7 cellular contexts compared by ENCODE assay signal in genomic region chr12:113098428-113099028, GRCh38. TPM values are rescaled to one million over a fixed set of nuclear protein-coding genes. Genes with fewer than 3 reads are reported as not detected.
A peak's percentile ranks its signal among the peaks of the same experiment; 100 is the strongest.
DNase-seq lines count a peak whose midpoint lies in the region; ATAC-seq, FAIRE-seq and TF ChIP-seq lines count a peak whose summit lies in the region.

No MANE protein-coding gene starts in this region.

- H3K4me2 ChIP-seq in KMS-11, result peak overlapping the region; percentile 45; the same call in 1 of the 2 replicates

- H3K36me3 ChIP-seq in KMS-11 (ENCODE audit: insufficient read depth) (no peaks in the 10 kb centered on the region), gastroesophageal sphincter (no peaks in the 10 kb centered on the region), pancreas (no peaks in the 10 kb centered on the region), upper lobe of left lung (no peaks in the 10 kb centered on the region)

- no CpG with 5 or more reads among the region's 15 CpGs for WGBS in gastroesophageal sphincter (ENCODE audit: low coverage in 1 of 2), 2 donors
- WGBS in pancreas, 2 donors, result 29 to 32% methylated on average over 15 of the region's 15 CpGs
- WGBS in upper lobe of left lung, 2 donors, result 27 to 32% methylated on average over 14 to 15 of the region's 15 CpGs

- H3K9me3 ChIP-seq in gastroesophageal sphincter (no peaks in the 10 kb centered on the region), pancreas (no peaks in the 10 kb centered on the region), upper lobe of left lung (no peaks in the 10 kb centered on the region)

- DNase-seq in RPMI8226 (peak; percentile 87), pancreas (peak; percentile 86 to 95 (median 92)), upper lobe of left lung (peak; percentile 86 to 90)
- peak; percentile 38 to 65 (median 54) for DNase-seq in activated naive CD4-positive, alpha-beta T cell (lab: John Stamatoyannopoulos, UW)

- H2AFZ ChIP-seq in KMS-11 (ENCODE audit: low read depth), result peak overlapping the region; percentile 41; the same call in 1 of the 2 replicates

- TF ChIP-seq POLR2A in gastroesophageal sphincter (IDR thresholded peaks at IDR 0.05), result no peak
- no peak for TF ChIP-seq POLR2A in upper lobe of left lung (IDR thresholded peaks at IDR 0.05)

- H3K27me3 ChIP-seq in KMS-11 (ENCODE audit: insufficient read depth, low read depth) (no peaks in the 10 kb centered on the region), gastroesophageal sphincter (peaks cover 77% of the 10 kb centered on the region), pancreas (no peaks in the 10 kb centered on the region), upper lobe of left lung (no peaks in the 10 kb centered on the region)

- no peaks in the 10 kb centered on the region for H3K79me2 ChIP-seq in KMS-11 (ENCODE audit: insufficient read depth, low read depth)

- H3K27ac ChIP-seq in KMS-11 (no peak overlapping the region), gastroesophageal sphincter (no peak overlapping the region), pancreas (peak overlapping the region; percentile 42 to 69 (median 53)), upper lobe of left lung (no peak overlapping the region)

- H3K4me1 ChIP-seq in KMS-11 (ENCODE audit: low read depth, poor library complexity, severe bottlenecking) (peaks cover 33% of the 10 kb centered on the region), gastroesophageal sphincter (peaks cover 0 to 11% (median 3%) of the 10 kb centered on the region in 3 donors), pancreas (no peaks in the 10 kb centered on the region), upper lobe of left lung (peaks cover 5 to 11% (median 7%) of the 10 kb centered on the region in 4 donors)

- no peak overlapping the region; the same call in 1 of the 2 replicates for H3K9ac ChIP-seq in KMS-11

- peak; percentile 99 for TF ChIP-seq CTCF in GM12875 (IDR thresholded peaks at IDR 0.05; ENCODE audit: borderline replicate concordance, insufficient read depth, low read depth, low read length)
- TF ChIP-seq CTCF in KMS-11 (conservative IDR thresholded peaks at IDR 0.05; ENCODE audit: low read depth, low read length), result peak; percentile 72
- TF ChIP-seq CTCF in gastroesophageal sphincter (IDR thresholded peaks at IDR 0.05), result peak in 3 of 4 experiments; percentile 51 to 72 (median 69)
- TF ChIP-seq CTCF in pancreas (IDR thresholded peaks at IDR 0.05), result peak; percentile 78 to 85 (median 82)
- TF ChIP-seq CTCF in upper lobe of left lung (IDR thresholded peaks at IDR 0.05), result peak; percentile 74 to 90 (median 84)

- no peak for TF ChIP-seq EP300 in gastroesophageal sphincter (IDR thresholded peaks at IDR 0.05)
- TF ChIP-seq EP300 in upper lobe of left lung (IDR thresholded peaks at IDR 0.05), result no peak

- no peak overlapping the region for H3K4me3 ChIP-seq in GM12875 (ENCODE audit: low read depth, low read length)
- no peak overlapping the region for H3K4me3 ChIP-seq in KMS-11 (IDR thresholded peaks at IDR 0.05; ENCODE audit: insufficient read depth, low read depth, low read length)
- no peak overlapping the region for H3K4me3 ChIP-seq in gastroesophageal sphincter
- no peak overlapping the region for H3K4me3 ChIP-seq in pancreas
- no peak overlapping the region for H3K4me3 ChIP-seq in upper lobe of left lung

- intact Hi-C loops in pancreas (cut with DNase I), result loop anchor here in 2 of 3 donors (5.0 to 10.0 kb wide), 2 partner anchors 46 to 54 kb away; no protein-coding TSS in a partner anchor

- FAIRE-seq in pancreas (lab: Jason Lieb, UNC), result no peak

- H4K20me1 ChIP-seq in KMS-11 (ENCODE audit: insufficient read depth), result no peaks in the 10 kb centered on the region

- ATAC-seq in gastroesophageal sphincter (peak; percentile 86), pancreas (peak; percentile 92 to 98 (median 98)), upper lobe of left lung (ENCODE audit: low FRiP score in 2 of 2) (peak; percentile 84 to 91)

RNA-seq across cellular contexts. Expression of gene RASAL1, which starts 37.0 kb away (rescaled TPM):
- 1 to 10 TPM in 1 of 4 donors, not detected in 3; 1.7 TPM for total RNA-seq in gastroesophageal sphincter
- 1 to 10 TPM in 5 of 6 donors, under 1 TPM in 1; 0.79 to 4.1 (median 1.9) TPM for total RNA-seq in pancreas
- 10 to 100 TPM in 1 of 2 donors, 1 to 10 TPM in 1; 6.7 to 12.1 TPM for polyA plus RNA-seq in pancreas
- 1 to 10 TPM in 1 of 6 donors, under 1 TPM in 2, not detected in 3; 0.27 to 4.2 (median 0.60) TPM for total RNA-seq in upper lobe of left lung

RNA-seq across cellular contexts. Expression of gene DTX1, which starts 42.0 kb away (rescaled TPM):
- total RNA-seq in gastroesophageal sphincter (1 to 10 TPM; 2.3 to 9.5 (median 5.3) TPM), pancreas (1 to 10 TPM; 3.5 to 8.1 (median 5.6) TPM), upper lobe of left lung (1 to 10 TPM in 5 of 6 donors, under 1 TPM in 1; under 0.01 to 7.0 (median 3.6) TPM)
- 1 to 10 TPM; 4.0 to 6.1 TPM for polyA plus RNA-seq in pancreas

RNA-seq across cellular contexts. Expression of gene CFAP73, which starts 51.0 kb away (rescaled TPM):
- total RNA-seq in gastroesophageal sphincter, result not detected
- under 1 TPM in 3 of 6 donors, not detected in 3; 0.12 to 0.23 (median 0.22) TPM for total RNA-seq in pancreas
- under 1 TPM; 0.42 to 0.61 TPM for polyA plus RNA-seq in pancreas
- total RNA-seq in upper lobe of left lung, result 10 to 100 TPM in 3 of 6 donors, 1 to 10 TPM in 2, under 1 TPM in 1; 0.97 to 34.1 (median 15.4) TPM

Comparison
In these comparisons a context has a peak if more than half of its experiments do, and no peak if none do; other contexts are left out.
1. H3K27ac ChIP-seq: peak in pancreas (4 of 4); none in KMS-11 (single experiment), gastroesophageal sphincter (0 of 4) and upper lobe of left lung (0 of 4).
2. Peak in every context shown above with its lines, with median percentiles within 50 percentile points of each other: CTCF ChIP-seq, DNase-seq and ATAC-seq.